Comparison of ENCODE assay signal across 8 cellular contexts in genomic region chr3:32684029-32684799, GRCh38.
DNase-seq lines count a peak whose midpoint lies in the region; ATAC-seq and TF ChIP-seq lines count a peak whose summit lies in the region.

No MANE protein-coding gene starts in this region.

- no peak for ATAC-seq in GM19351 (IDR thresholded peaks at IDR 0.05; ENCODE audit: unreplicated experiment)

- DNase-seq in HEK293T (ENCODE audit: extremely low spot score): no peak
- no peak for DNase-seq in brain microvascular endothelial cell
- DNase-seq in NCI-H187 treated with DMSO at 0.1 percent for 48 hours (lab: John Stamatoyannopoulos, UW): no peak
- DNase-seq in activated CD4-positive, alpha-beta T cell treated with anti-CD3 and anti-CD28 coated beads for 48 hours: no peak
- DNase-seq in NCI-H526 treated with DMSO at 0.1 percent for 48 hours (lab: John Stamatoyannopoulos, UW): no peak

- H3K27me3 ChIP-seq in brain microvascular endothelial cell (replicated peaks): no peaks in the 10 kb centered on the region
- H3K27me3 ChIP-seq in mucosa of rectum (ENCODE audit: control insufficient read depth in 2 of 2, insufficient read depth in 2 of 2, low read length in 2 of 2): no peaks in the 10 kb centered on the region

- peaks cover 3 to 6% of the 10 kb centered on the region in 2 donors for H3K4me1 ChIP-seq in mucosa of rectum (ENCODE audit: control insufficient read depth in 2 of 2, insufficient read depth in 2 of 2, low read length in 2 of 2)

- in situ Hi-C loops in brain microvascular endothelial cell (cut with HindIII; ENCODE audit: low pct_ligation_motif_present, low sequenced_read_pairs): no loop called here

- TF ChIP-seq CTCF in 22Rv1 (IDR thresholded peaks at IDR 0.05) (no peak), brain microvascular endothelial cell (IDR thresholded peaks at IDR 0.05; ENCODE audit: low read depth, low read length, missing control alignments) (no peak)

- CTCF ChIA-PET in HEK293T (lab: Yijun Ruan, JAX): interaction anchor here (0.5 kb wide), 1 partner anchor 174 kb away, joined by 3 read pairs; no protein-coding TSS in a partner anchor

- H3K36me3 ChIP-seq in brain microvascular endothelial cell (replicated peaks): no peaks in the 10 kb centered on the region
- H3K36me3 ChIP-seq in mucosa of rectum (ENCODE audit: control insufficient read depth in 2 of 2, insufficient read depth in 2 of 2, low read length in 2 of 2): peaks cover 0 to 4% of the 10 kb centered on the region in 2 donors

- no peaks in the 10 kb centered on the region for H3K9me3 ChIP-seq in mucosa of rectum (ENCODE audit: control insufficient read depth in 2 of 2, low read length in 2 of 2)

- peak overlapping the region; percentile 85 for H3K27ac ChIP-seq in 22Rv1
- H3K27ac ChIP-seq in brain microvascular endothelial cell: peak overlapping the region; percentile 80
- peak overlapping the region; percentile 82 to 84 for H3K27ac ChIP-seq in mucosa of rectum (ENCODE audit: low read depth in 2 of 2, low read length in 2 of 2)

- POLR2A ChIA-PET in HEK293T (lab: Yijun Ruan, JAX): interaction anchor here (0.7 to 1.1 kb wide), 12 partner anchors 10 to 478 kb away, joined by 3 to 6 read pairs (median 4); no protein-coding TSS in a partner anchor

- H3K9ac ChIP-seq in mucosa of rectum (ENCODE audit: low read depth in 1 of 2, low read length in 2 of 2): peak overlapping the region; percentile 75 to 79

- H3K4me3 ChIP-seq in brain microvascular endothelial cell (ENCODE audit: low read depth, low read length) (peak overlapping the region; percentile 93), mucosa of rectum (ENCODE audit: low read length in 2 of 2) (peak overlapping the region; percentile 94 to 95)

TF ChIP-seq in HEK293T, 16 proteins besides CTCF, POLR2A, EP300 and RAD21:
- no peak for TF ChIP-seq FOXA1 (IDR thresholded peaks at IDR 0.05)
- no peak for TF ChIP-seq FOXM1 (IDR thresholded peaks at IDR 0.05; ENCODE audit: borderline replicate concordance)
- peak; percentile 59 for TF ChIP-seq PKNOX1 (IDR thresholded peaks at IDR 0.05)
- TF ChIP-seq CTBP1 (IDR thresholded peaks at IDR 0.05; ENCODE audit: borderline replicate concordance): 0 out of 2 replicates have a peak, but pooled peaks have one; percentile 26
- TF ChIP-seq FOXK2 (IDR thresholded peaks at IDR 0.05): no peak
- no peak for TF ChIP-seq TARDBP (IDR thresholded peaks at IDR 0.05)
- TF ChIP-seq HDGF (IDR thresholded peaks at IDR 0.05; ENCODE audit: borderline replicate concordance): no peak
- no peak for TF ChIP-seq ZNF384 (IDR thresholded peaks at IDR 0.05)
